In the genomic region with DNA sequence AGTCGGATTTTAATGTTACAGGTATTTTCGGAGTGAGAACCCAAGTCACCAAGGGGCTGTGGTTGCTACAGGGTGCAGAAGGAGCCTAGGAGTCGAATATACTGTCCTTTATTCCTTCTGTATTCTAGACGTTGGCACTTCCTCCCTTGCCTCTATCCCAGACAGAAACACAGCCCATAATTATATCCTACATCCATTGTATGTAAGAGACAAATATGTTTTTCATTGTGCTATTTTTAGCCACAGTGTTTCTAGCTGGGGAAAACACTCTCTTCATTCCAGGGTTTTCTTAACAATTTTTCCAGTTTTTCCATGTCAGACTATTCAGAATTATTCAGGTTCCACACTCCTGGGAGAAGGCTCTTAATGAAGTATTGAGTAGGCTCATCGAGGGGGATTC, we compare ENCODE assay signal across 23 cellular contexts. TPM values are rescaled to one million over a fixed set of nuclear protein-coding genes. Genes with fewer than 3 reads are reported as not detected.
DNase-seq lines count a peak whose midpoint lies in the region; ATAC-seq and TF ChIP-seq lines count a peak whose summit lies in the region.
"Had no signal": no experiment of that assay in that cellular context is flagged by ENCODE, and none has a peak within 500 bp of the region (broad histone marks: within the 10 kb centered on the region; RNA-seq: fewer than 3 reads in every experiment).

No MANE protein-coding gene starts in this region.

- peak overlapping the region; percentile 52; the same call in 1 of the 2 replicates for H3K27ac Mint-ChIP-seq in GM23338
- peak overlapping the region in 3 of 5 experiments; percentile 15 to 80 (median 63) for H3K27ac Mint-ChIP-seq in brain

- H3K4me1 Mint-ChIP-seq in GM23338 (peaks cover 42% of the 10 kb centered on the region), brain (peaks cover 45% of the 10 kb centered on the region)
- H3K4me1 Mint-ChIP-seq: CD4-positive, CD25-positive, alpha-beta regulatory T cell had no signal

- H2BK5ac ChIP-seq in mesendoderm (ENCODE audit: low read length), result no peak overlapping the region

- H3F3A ChIP-seq in GM23338 (replicated peaks; ENCODE audit: low read depth), result no peaks in the 10 kb centered on the region

- H3K27ac ChIP-seq in GM23338 (ENCODE audit: low read depth) (no peak overlapping the region), mesendoderm (ENCODE audit: low read depth, low read length) (no peak overlapping the region), psoas muscle (peak overlapping the region; percentile 69)
- H3K27ac ChIP-seq: GM23248, RWPE1 had no signal

- no peak overlapping the region for H2AFZ ChIP-seq in GM23338
- H2AFZ ChIP-seq: GM23248 had no signal

- intact Hi-C loops in psoas muscle (cut with DNase I), result loop anchor here in 1 of 2 donors (5.0 kb wide), 1 partner anchor 121 kb away; no protein-coding TSS in a partner anchor

- no peak overlapping the region for H2AK5ac ChIP-seq in mesendoderm (ENCODE audit: low read length)

- H3K36me3 ChIP-seq in GM23338 (ENCODE audit: insufficient read depth), result no peaks in the 10 kb centered on the region
- no peaks in the 10 kb centered on the region for H3K36me3 ChIP-seq in mesendoderm (ENCODE audit: control insufficient read depth, insufficient read depth, low read length)
- no peaks in the 10 kb centered on the region for H3K36me3 ChIP-seq in psoas muscle (ENCODE audit: insufficient read depth in 1 of 2, low read depth in 1 of 2)
- H3K36me3 ChIP-seq: BE2C had no signal

- no peak overlapping the region for H2BK120ac ChIP-seq in mesendoderm (ENCODE audit: low read depth, low read length)

- no peak for ATAC-seq in GM23338
- ATAC-seq in psoas muscle, result no peak
- ATAC-seq in GM21381 (IDR thresholded peaks at IDR 0.05; ENCODE audit: unreplicated experiment), result no peak
- no peak for ATAC-seq in GM18498 (IDR thresholded peaks at IDR 0.05; ENCODE audit: unreplicated experiment)
- ATAC-seq: HCT116, PC-3 had no signal

- H3K4me1 ChIP-seq in GM23338 (ENCODE audit: insufficient read depth), result peaks cover 28% of the 10 kb centered on the region
- H3K4me1 ChIP-seq in mesendoderm (ENCODE audit: control insufficient read depth, low read depth, low read length), result peaks cover 19% of the 10 kb centered on the region
- peaks cover 70% of the 10 kb centered on the region for H3K4me1 ChIP-seq in psoas muscle
- H3K4me1 ChIP-seq: BE2C had no signal

- no peak overlapping the region for H4K8ac ChIP-seq in mesendoderm (ENCODE audit: low read depth, low read length)

- H4K5ac ChIP-seq in mesendoderm (ENCODE audit: low read length), result no peak overlapping the region

- no peak overlapping the region for H3K4me2 ChIP-seq in GM23338
- H3K4me2 ChIP-seq in mesendoderm (ENCODE audit: low read length), result no peak overlapping the region

- TF ChIP-seq CTCF in GM23338 (conservative IDR thresholded peaks at IDR 0.05; ENCODE audit: low read depth in 2 of 2) (no peak), brain (conservative IDR thresholded peaks at IDR 0.05) (no peak), psoas muscle (IDR thresholded peaks at IDR 0.05) (no peak)

- peak overlapping the region; percentile 27 for H2BK15ac ChIP-seq in mesendoderm (replicated peaks; ENCODE audit: low read depth)

- H3K4me3 Mint-ChIP-seq in GM23338 (no peak overlapping the region), brain (peak overlapping the region in 1 of 5 experiments; percentile 29)
- H3K4me3 Mint-ChIP-seq: CD4-positive, CD25-positive, alpha-beta regulatory T cell had no signal

- H3K23ac ChIP-seq in mesendoderm (ENCODE audit: low read length), result no peak overlapping the region

- H3K9me3 Mint-ChIP-seq in GM23338 (no peaks in the 10 kb centered on the region), brain (no peaks in the 10 kb centered on the region)

- H3K9me2 ChIP-seq in GM23338 (ENCODE audit: insufficient read depth), result no peaks in the 10 kb centered on the region

- H3K9ac ChIP-seq in mesendoderm (ENCODE audit: low read length), result no peak overlapping the region
- H3K9ac ChIP-seq: GM23248 had no signal

- no peaks in the 10 kb centered on the region for H3K9me3 ChIP-seq in psoas muscle
- H3K9me3 ChIP-seq: BE2C had no signal

- DNase-seq in GM23338 (ENCODE audit: low spot score), result no peak
- no peak for DNase-seq in mesendoderm
- DNase-seq in psoas muscle, result no peak
- DNase-seq in anterior cingulate cortex (lab: John Stamatoyannopoulos, UW), result no peak
- no peak for DNase-seq in NCI-H2081 (lab: John Stamatoyannopoulos, UW)
- DNase-seq: BE2C; CD4-positive, CD25-positive, alpha-beta regulatory T cell; COR-L47; DMS153; GF-D8; GM23248; Kasumi-1; MM.1S; NCI-H1092; NCI-H510A treated with DMSO at 0.1 percent for 48 hours; NCI-H82; PC-3; SIG-M5 had no signal

- no peak overlapping the region for H3K56ac ChIP-seq in mesendoderm (ENCODE audit: low read length)

- H3K36me3 Mint-ChIP-seq in GM23338 (ENCODE audit: low read depth) (no peaks in the 10 kb centered on the region), brain (no peaks in the 10 kb centered on the region)
- H3K36me3 Mint-ChIP-seq: CD4-positive, CD25-positive, alpha-beta regulatory T cell had no signal

- peaks cover 7% of the 10 kb centered on the region for H3K79me2 ChIP-seq in GM23338 (replicated peaks; ENCODE audit: insufficient read depth)
- H3K79me2 ChIP-seq in mesendoderm (ENCODE audit: control insufficient read depth, insufficient read depth, low read length), result no peaks in the 10 kb centered on the region

- no peaks in the 10 kb centered on the region for H3K27me3 ChIP-seq in GM23338 (ENCODE audit: insufficient read depth)
- H3K27me3 ChIP-seq in mesendoderm (ENCODE audit: insufficient read depth, low read length, poor library complexity), result no peaks in the 10 kb centered on the region
- H3K27me3 ChIP-seq in psoas muscle (ENCODE audit: insufficient read depth in 3 of 3, low read length in 2 of 3), result no peaks in the 10 kb centered on the region
- H3K27me3 ChIP-seq: BE2C had no signal

- H3K4ac ChIP-seq in mesendoderm (ENCODE audit: low read depth, low read length), result peak overlapping the region; percentile 36

- H3K79me1 ChIP-seq in mesendoderm (ENCODE audit: low read length), result no peaks in the 10 kb centered on the region

- peaks cover 6% of the 10 kb centered on the region for H3K27me3 Mint-ChIP-seq in GM23338 (ENCODE audit: insufficient read depth, low read depth, poor library complexity)
- no peaks in the 10 kb centered on the region for H3K27me3 Mint-ChIP-seq in brain

- no peaks in the 10 kb centered on the region for H4K20me1 ChIP-seq in GM23338 (replicated peaks; ENCODE audit: insufficient read depth)

- H3K18ac ChIP-seq in mesendoderm (ENCODE audit: low read length), result no peak overlapping the region

- WGBS in mesendoderm (ENCODE audit: extremely low coverage, insufficient coverage, low lambda C conversion rate), result no CpG with 5 or more reads among the region's 5 CpGs
- WGBS in psoas muscle, 3 donors, result 48 to 58% (median 51%) methylated on average over 5 of the region's 5 CpGs

- H3K4me3 ChIP-seq in GM23338, result no peak overlapping the region
- no peak overlapping the region for H3K4me3 ChIP-seq in mesendoderm (ENCODE audit: low read length)
- no peak overlapping the region for H3K4me3 ChIP-seq in psoas muscle
- H3K4me3 ChIP-seq: GM23248 had no signal

TF ChIP-seq in GM23338, 12 proteins besides CTCF, POLR2A, EP300 and RAD21:
- no peak for TF ChIP-seq EZH2phosphoT487 (IDR thresholded peaks at IDR 0.05; ENCODE audit: unreplicated experiment)

RNA-seq across cellular contexts. Expression of gene KIAA1217, which starts 32.6 kb away (rescaled TPM):
- 9.1 and 17.7 TPM in 2 replicates for total RNA-seq in GM23338 (2014; rRNA removed; shearing (Covaris generic))
- polyA plus RNA-seq in GM23338 (2016; fragmentation: Nextera tagmentation; extraction: Ambion mirVana), result 6.0 and 6.4 TPM in 2 replicates
- polyA plus RNA-seq in brain (ENCODE audit: insufficient read depth, low read depth, low replicate concordance), result 1.7 TPM
- polyA plus RNA-seq in mesendoderm (2013, experiment 1 of 2), result 4.2 TPM
- 4.3 TPM for polyA plus RNA-seq in mesendoderm (2013, experiment 2 of 2)
- 100 to 1,000 TPM in 3 of 4 donors, 10 to 100 TPM in 1; 65.9 to 169 (median 133) TPM for total RNA-seq in psoas muscle
- polyA plus RNA-seq in psoas muscle, result 10 to 100 TPM in 2 of 3 donors, 1 to 10 TPM in 1; 8.9 to 61.3 (median 34.2) TPM
- polyA plus RNA-seq: CD4-positive, CD25-positive, alpha-beta regulatory T cell had no signal
